Comparison of ENCODE assay signal across 9 cellular contexts in the genomic region with DNA sequence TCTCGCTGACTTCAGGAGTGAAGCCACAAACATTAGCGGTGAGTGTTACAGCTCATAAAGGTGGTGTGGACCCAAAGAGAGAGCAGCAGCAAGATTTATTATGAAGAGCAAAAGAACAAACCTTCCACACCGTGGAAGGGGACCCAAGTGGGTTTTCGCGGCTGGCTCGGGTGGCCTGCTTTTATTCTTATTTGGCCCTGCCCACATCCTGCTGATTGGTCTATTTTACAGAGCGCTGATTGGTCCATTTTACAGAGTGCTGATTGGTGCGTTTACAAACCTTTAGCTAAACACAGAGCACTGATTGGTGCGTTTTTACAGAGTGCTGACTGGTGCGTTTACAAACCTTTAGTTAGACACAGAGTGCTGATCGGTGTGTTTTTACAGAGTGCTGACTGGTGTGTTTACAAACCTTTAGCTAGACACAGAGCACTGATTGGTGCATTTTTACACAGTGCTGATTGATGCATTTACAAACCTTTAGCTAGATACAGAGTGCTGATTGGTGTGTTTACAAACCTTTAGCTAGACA. TPM values are rescaled to one million over a fixed set of nuclear protein-coding genes. Genes with fewer than 3 reads are reported as not detected.
"Had no signal": no experiment of that assay in that cellular context is flagged by ENCODE, and none has a peak within 500 bp of the region (broad histone marks: within the 10 kb centered on the region; RNA-seq: fewer than 3 reads in every experiment).

No MANE protein-coding gene starts in this region.

RNA-seq across cellular contexts. Expression of gene KIF4B, which starts 37.5 kb away (rescaled TPM):
- total RNA-seq: activated B cell treated with CpG ODN at 0.5 μM for 24 hours; activated CD4-positive, alpha-beta T cell treated with anti-CD3 and anti-CD28 coated beads, Interleukin-2, amount 10 ng/mL, durations not matched to agents 24 days and 14 days; activated naive CD8-positive, alpha-beta T cell treated with anti-CD3 and anti-CD28 coated beads for 36 hours; activated T-cell treated with anti-CD3 and anti-CD28 coated beads, Interleukin-2, amount 50 U/mL, for 4 hours; astrocyte; breast epithelium; T-helper 17 cell had no signal
- polyA plus RNA-seq: adrenal gland, aorta had no signal
